In the genomic region with DNA sequence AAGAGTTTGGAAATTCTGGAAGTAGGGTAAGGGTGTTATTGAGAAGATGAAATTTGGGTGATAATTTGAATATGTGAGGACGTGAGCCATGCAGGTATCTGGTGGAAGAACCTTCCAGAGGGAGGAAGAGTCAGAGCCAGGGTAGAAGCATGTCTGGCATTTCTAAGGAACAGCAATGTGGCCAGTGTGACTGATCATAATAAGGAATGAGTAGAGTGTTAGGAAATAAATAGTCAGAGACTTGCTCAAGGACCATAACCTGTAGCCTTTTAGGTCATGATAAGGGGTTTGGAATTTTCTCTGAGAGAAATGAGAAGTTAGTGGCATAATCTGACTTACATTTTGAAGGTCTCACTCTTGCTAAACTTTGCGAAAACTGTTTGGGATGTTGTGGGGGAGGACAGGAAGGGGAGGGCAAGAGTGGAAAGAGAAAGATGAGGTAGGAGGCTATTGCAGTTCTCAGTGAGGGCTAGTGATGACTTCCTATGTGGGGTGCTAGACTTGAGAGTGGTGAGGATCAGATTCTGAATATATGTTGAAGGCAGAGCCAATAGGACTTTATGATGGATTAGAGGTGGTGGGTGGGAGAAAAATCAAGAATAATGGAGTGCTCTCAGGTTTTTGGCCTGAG, we compare ENCODE assay signal across 26 cellular contexts.
"Had no signal": no experiment of that assay in that cellular context is flagged by ENCODE, and none has a peak within 500 bp of the region (broad histone marks: within the 10 kb centered on the region; RNA-seq: fewer than 3 reads in every experiment).

No MANE protein-coding gene starts in this region.

- H3K27me3 Mint-ChIP-seq: brain; central memory CD8-positive, alpha-beta T cell; T-cell had no signal

- ATAC-seq: K562, Panc1, Right ventricle myocardium inferior, T-cell had no signal

- H3K36me3 Mint-ChIP-seq: brain, T-cell had no signal

- H3K9me3 Mint-ChIP-seq: brain, T-cell had no signal

- H3K27ac Mint-ChIP-seq: activated T-helper 2 cell treated with anti-CD3 and anti-CD28 coated beads, Interferon-gamma antibody, Interleukin-2, Interleukin-4, amounts not matched to agents 10 μg/mL and 5 μg/mL and 100 μg/mL, durations not matched to agents 14 hours and 24 hours and 36 hours; brain; T-cell had no signal

- H3K27ac ChIP-seq: SK-N-MC, VCaP had no signal

- DNase-seq: activated CD4-positive, alpha-beta T cell treated with anti-CD3 and anti-CD28 coated beads for 4 hours; activated CD4-positive, CD25-positive, alpha-beta regulatory T cell; activated CD8-positive, alpha-beta memory T cell treated with anti-CD3 and anti-CD28 coated beads, Interleukin-2, amount 50 U/mL, for 48 hours; activated gamma-delta T cell treated with Interleukin-2 at 50 U/mL for 16 hours; activated naive CD4-positive, alpha-beta T cell treated with anti-CD3 and anti-CD28 coated beads, Interleukin-2, amount 50 U/mL, for 16 hours; amygdala; Karpas-422; MM.1S; NCI-H1105; NCI-H1436 treated with DMSO at 0.1 percent for 48 hours; NCI-H187; NCI-H2081; NCI-H510A treated with DMSO at 0.1 percent for 48 hours; NCI-H69; NK-92 treated with Interleukin-12 subunit alpha and Interleukin-12 subunit beta, amount 100 ng/mL, for 24 hours; OCI-M1; RPMI8226; T-cell had no signal

- H3K4me3 ChIP-seq: K562, SK-N-MC had no signal

- H3K4me3 Mint-ChIP-seq: brain; central memory CD8-positive, alpha-beta T cell; T-cell had no signal
